Comparison of ENCODE assay signal across 1 cellular context in the genomic region with DNA sequence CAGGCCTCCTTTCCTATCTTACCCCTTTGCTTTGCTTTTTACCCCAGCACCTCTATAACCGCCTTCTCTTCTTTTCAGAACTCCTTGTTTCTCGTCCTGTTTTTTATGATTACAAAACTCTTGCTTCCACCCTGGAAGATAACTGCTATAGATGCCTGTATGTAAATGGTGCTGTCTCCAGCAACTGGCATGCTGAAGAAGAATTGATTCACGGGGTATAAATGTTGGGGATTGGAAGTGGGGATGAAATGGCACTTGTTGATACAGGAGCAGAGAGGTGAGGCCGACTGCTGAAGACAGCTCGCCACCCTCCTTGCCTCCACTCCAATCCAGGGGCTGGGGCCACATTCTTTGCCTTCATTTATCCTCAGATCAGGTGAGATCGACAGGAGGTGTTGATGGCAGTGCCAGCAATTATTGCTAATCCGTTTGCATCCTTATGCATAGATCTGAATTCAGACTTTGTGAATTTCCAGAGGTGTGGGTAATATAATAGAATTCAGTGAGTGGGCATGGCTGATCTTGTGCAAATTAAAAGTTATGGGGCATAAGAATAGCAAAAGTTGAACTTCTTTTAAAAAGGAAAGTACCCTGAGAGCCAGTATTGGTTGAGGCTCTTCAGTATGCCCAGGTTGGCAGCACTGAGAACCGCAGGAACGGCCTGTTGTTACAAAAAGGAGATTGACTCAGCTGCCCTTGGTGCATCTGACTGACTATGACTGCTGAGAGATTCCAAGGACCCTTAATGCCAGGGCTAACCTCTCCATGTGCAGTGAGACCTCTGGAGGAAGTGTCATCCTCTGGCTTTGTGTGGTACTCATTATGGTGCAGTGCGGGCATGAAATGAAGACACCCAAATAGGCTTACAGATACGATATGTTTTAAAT.
TF ChIP-seq lines count a peak whose summit lies in the region.

No MANE protein-coding gene starts in this region.

TF ChIP-seq in GM12878, 131 proteins besides CTCF, POLR2A, EP300 and RAD21 (continued from another document):
- TF ChIP-seq, protein P1, sequence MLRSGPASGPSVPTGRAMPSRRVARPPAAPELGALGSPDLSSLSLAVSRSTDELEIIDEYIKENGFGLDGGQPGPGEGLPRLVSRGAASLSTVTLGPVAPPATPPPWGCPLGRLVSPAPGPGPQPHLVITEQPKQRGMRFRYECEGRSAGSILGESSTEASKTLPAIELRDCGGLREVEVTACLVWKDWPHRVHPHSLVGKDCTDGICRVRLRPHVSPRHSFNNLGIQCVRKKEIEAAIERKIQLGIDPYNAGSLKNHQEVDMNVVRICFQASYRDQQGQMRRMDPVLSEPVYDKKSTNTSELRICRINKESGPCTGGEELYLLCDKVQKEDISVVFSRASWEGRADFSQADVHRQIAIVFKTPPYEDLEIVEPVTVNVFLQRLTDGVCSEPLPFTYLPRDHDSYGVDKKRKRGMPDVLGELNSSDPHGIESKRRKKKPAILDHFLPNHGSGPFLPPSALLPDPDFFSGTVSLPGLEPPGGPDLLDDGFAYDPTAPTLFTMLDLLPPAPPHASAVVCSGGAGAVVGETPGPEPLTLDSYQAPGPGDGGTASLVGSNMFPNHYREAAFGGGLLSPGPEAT (IDR thresholded peaks at IDR 0.05; ENCODE audit: low read depth) = 0 out of 2 replicates have a peak, but pooled peaks have one; percentile 16
- TF ChIP-seq ZBED1 (IDR thresholded peaks at IDR 0.05; ENCODE audit: borderline replicate concordance) (peak; percentile 64), NR2C1 (IDR thresholded peaks at IDR 0.05) (0 out of 2 replicates have a peak, but pooled peaks have one; percentile 3), MYB (IDR thresholded peaks at IDR 0.05; ENCODE audit: borderline replicate concordance, low read depth, low read length) (no peak), POLR2AphosphoS2 (IDR thresholded peaks at IDR 0.05; ENCODE audit: low read depth, low read length) (peak; percentile 92; the same call in 1 of the 2 replicates), CHD2 (IDR thresholded peaks at IDR 0.05; ENCODE audit: borderline replicate concordance, low read depth, low read length) (0 out of 2 replicates have a peak, but pooled peaks have one; percentile 26), BACH1 (IDR thresholded peaks at IDR 0.05; ENCODE audit: borderline replicate concordance) (peak; percentile 56; the same call in 1 of the 2 replicates), BRCA1 (IDR thresholded peaks at IDR 0.05; ENCODE audit: low read depth, low read length) (no peak), SRF (IDR thresholded peaks at IDR 0.05; ENCODE audit: low read depth in 2 of 2, low read length in 2 of 2) (no peak), POU2F2 (IDR thresholded peaks at IDR 0.05; ENCODE audit: borderline replicate concordance, low read depth, low read length) (peak; percentile 69), WRNIP1 (IDR thresholded peaks at IDR 0.05; ENCODE audit: borderline replicate concordance, low read depth, low read length) (peak; percentile 23; the same call in 1 of the 2 replicates), MXI1 (IDR thresholded peaks at IDR 0.05; ENCODE audit: low read depth, low read length) (peak; percentile 2; the same call in 1 of the 2 replicates), SMAD5 (IDR thresholded peaks at IDR 0.05; ENCODE audit: low read depth) (0 out of 2 replicates have a peak, but pooled peaks have one; percentile 13), POLR2AphosphoS5 (IDR thresholded peaks at IDR 0.05; ENCODE audit: low read length) (peak; percentile 90), TAF1 (IDR thresholded peaks at IDR 0.05; ENCODE audit: borderline replicate concordance, low read depth, low read length) (peak; percentile 32; the same call in 1 of the 2 replicates), CHD4 (IDR thresholded peaks at IDR 0.05) (no peak), BMI1 (IDR thresholded peaks at IDR 0.05; ENCODE audit: borderline replicate concordance) (peak; percentile 55; the same call in 1 of the 2 replicates), PAX5 (IDR thresholded peaks at IDR 0.05; ENCODE audit: borderline replicate concordance, low read depth, low read length) (peak; percentile 2; the same call in 1 of the 2 replicates), NR2F1 (conservative IDR thresholded peaks at IDR 0.05) (0 out of 2 replicates have a peak, but pooled peaks have one; percentile 3)
